ENCODE assay signal across 12 cellular contexts in the genomic region with DNA sequence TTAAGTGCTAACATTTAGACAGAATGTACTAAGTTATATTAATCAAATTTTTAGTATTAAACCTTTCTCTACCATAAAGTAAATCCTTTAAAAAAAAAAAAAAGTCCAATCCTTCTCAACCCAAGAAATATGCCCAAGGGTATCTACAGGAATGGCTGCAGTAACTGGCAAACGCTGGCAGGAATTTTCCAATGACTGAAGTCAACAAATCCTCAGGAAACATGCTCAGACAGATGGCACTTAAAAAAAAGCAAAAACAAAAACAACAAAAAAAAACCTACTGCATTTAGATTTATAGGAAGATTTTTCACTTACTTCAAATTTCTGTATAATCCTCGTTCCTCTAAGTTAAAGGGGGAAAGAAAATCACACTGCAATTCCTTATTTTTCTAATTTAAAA. TPM values are rescaled to one million over a fixed set of nuclear protein-coding genes. Genes with fewer than 3 reads are reported as not detected.
DNase-seq lines count a peak whose midpoint lies in the region; ATAC-seq and TF ChIP-seq lines count a peak whose summit lies in the region.
"Had no signal": no experiment of that assay in that cellular context is flagged by ENCODE, and none has a peak within 500 bp of the region (broad histone marks: within the 10 kb centered on the region; RNA-seq: fewer than 3 reads in every experiment).

No MANE protein-coding gene starts in this region.

- no peak overlapping the region for H3K9ac ChIP-seq in BLaER1

- no peaks in the 10 kb centered on the region for H3K27me3 ChIP-seq in BLaER1
- no peaks in the 10 kb centered on the region for H3K27me3 ChIP-seq in RWPE2 (ENCODE audit: insufficient read depth, poor library complexity, severe bottlenecking)
- H3K27me3 ChIP-seq in esophagus (ENCODE audit: control insufficient read depth in 1 of 2, insufficient read depth in 2 of 2, low read length in 2 of 2), result no peaks in the 10 kb centered on the region
- no peaks in the 10 kb centered on the region for H3K27me3 ChIP-seq in ovary

- intact Hi-C loops in ovary (cut with DNase I), result no loop called here

- H4K20me1 ChIP-seq in BLaER1, result peaks cover 17% of the 10 kb centered on the region; the same call in 1 of the 2 replicates

- DNase-seq in RWPE2 (ENCODE audit: low spot score) (no peak), ovary (no peak), SK-N-DZ (ENCODE audit: low spot score) (no peak), T-cell (no peak)
- DNase-seq: activated CD4-positive, alpha-beta T cell treated with anti-CD3 and anti-CD28 coated beads for 1 hour; activated naive CD4-positive, alpha-beta T cell treated with anti-CD3 and anti-CD28 coated beads, Interleukin-2, amount 50 U/mL, for 16 hours; C1 segment of cervical spinal cord; naive thymus-derived CD4-positive, alpha-beta T cell had no signal

- WGBS in esophagus, 2 donors, result 31 to 49% methylated on average over 2 of the region's 2 CpGs
- WGBS in ovary, 3 donors, result 27 to 29% (median 27%) methylated on average over 2 of the region's 2 CpGs

- peak overlapping the region; percentile 75; the same call in 1 of the 2 replicates for H3K4me2 ChIP-seq in BLaER1

- CTCF ChIA-PET in T-cell (lab: Charles Lee), result interaction anchor here in 1 of 2 donors (0.6 kb wide), 1 partner anchor 13 kb away, joined by 4 read pairs; no protein-coding TSS in a partner anchor

- H3K27me3 Mint-ChIP-seq in T-cell, result no peaks in the 10 kb centered on the region
- H3K27me3 Mint-ChIP-seq: naive thymus-derived CD4-positive, alpha-beta T cell had no signal

- H3K4me3 ChIP-seq in BLaER1 (no peak overlapping the region), RWPE2 (ENCODE audit: severe bottlenecking) (no peak overlapping the region), esophagus (ENCODE audit: low read depth in 1 of 2, low read length in 2 of 2) (no peak overlapping the region), ovary (peak overlapping the region; percentile 39)

- H3K27ac Mint-ChIP-seq in T-cell, result no peak overlapping the region

- peaks cover 47 to 55% (median 55%) of the 10 kb centered on the region in 3 donors for H3K4me1 Mint-ChIP-seq in T-cell

- H3K4me3 Mint-ChIP-seq in T-cell, result no peak overlapping the region

- ATAC-seq in RWPE2 (ENCODE audit: low read depth), result no peak
- no peak for ATAC-seq in T-cell (replicated peaks in 1 of 4)
- ATAC-seq in GM18517 (IDR thresholded peaks at IDR 0.05; ENCODE audit: unreplicated experiment), result no peak
- ATAC-seq in HG02763 (IDR thresholded peaks at IDR 0.05; ENCODE audit: unreplicated experiment), result no peak
- ATAC-seq: naive thymus-derived CD4-positive, alpha-beta T cell had no signal

- peaks cover 9% of the 10 kb centered on the region for H3K36me3 Mint-ChIP-seq in T-cell

- peaks cover 9% of the 10 kb centered on the region; the same call in 1 of the 2 replicates for H3K36me3 ChIP-seq in BLaER1
- H3K36me3 ChIP-seq in RWPE2 (ENCODE audit: low read depth), result no peaks in the 10 kb centered on the region; the same call in 1 of the 2 replicates
- H3K36me3 ChIP-seq in esophagus (ENCODE audit: control insufficient read depth in 2 of 2, insufficient read depth in 2 of 2, low read length in 1 of 2), result no peaks in the 10 kb centered on the region
- no peaks in the 10 kb centered on the region for H3K36me3 ChIP-seq in ovary

- no peaks in the 10 kb centered on the region for H3K9me3 Mint-ChIP-seq in T-cell
- H3K9me3 Mint-ChIP-seq: naive thymus-derived CD4-positive, alpha-beta T cell had no signal

- H3K4me1 ChIP-seq in BLaER1 (peaks cover 44% of the 10 kb centered on the region), RWPE2 (ENCODE audit: insufficient read depth, poor library complexity, severe bottlenecking) (peaks cover 58% of the 10 kb centered on the region), esophagus (ENCODE audit: control insufficient read depth in 2 of 2, insufficient read depth in 2 of 2, low read length in 1 of 2) (peaks cover 3 to 11% of the 10 kb centered on the region in 2 donors), ovary (ENCODE audit: insufficient read depth) (peaks cover 26% of the 10 kb centered on the region)

- POLR2A ChIA-PET in T-cell (lab: Charles Lee), result interaction anchor here in 1 of 2 donors (0.7 kb wide), 1 partner anchor 100 kb away, joined by 5 read pairs; no protein-coding TSS in a partner anchor

- H3K27ac ChIP-seq in BLaER1 (no peak overlapping the region), RWPE2 (ENCODE audit: poor library complexity, severe bottlenecking) (peak overlapping the region; percentile 97), esophagus (ENCODE audit: low read depth in 2 of 2, low read length in 1 of 2) (peak overlapping the region; percentile 47 to 72), ovary (peak overlapping the region in 1 of 2 donors; percentile 79)

- TF ChIP-seq POLR2A in ovary (IDR thresholded peaks at IDR 0.05), result no peak

- no peak for TF ChIP-seq CTCF in RWPE2 (IDR thresholded peaks at IDR 0.05; ENCODE audit: poor library complexity, severe bottlenecking)
- TF ChIP-seq CTCF in ovary (IDR thresholded peaks at IDR 0.05), result no peak

- H3K9me3 ChIP-seq in BLaER1 (no peaks in the 10 kb centered on the region; the same call in 1 of the 2 replicates), RWPE2 (ENCODE audit: severe bottlenecking) (no peaks in the 10 kb centered on the region), esophagus (ENCODE audit: control insufficient read depth in 2 of 2, insufficient read depth in 1 of 2, low read depth in 1 of 2, low read length in 1 of 2) (no peaks in the 10 kb centered on the region), ovary (no peaks in the 10 kb centered on the region)

- no peak for TF ChIP-seq EP300 in ovary (IDR thresholded peaks at IDR 0.05)

RNA-seq across cellular contexts. Expression of gene SVIL, which starts 0.7 kb away (rescaled TPM):
- polyA plus RNA-seq in esophagus (10 to 100 TPM; 22.3 to 35.2 TPM), ovary (100 to 1,000 TPM in 1 of 2 donors, 10 to 100 TPM in 1; 52.9 to 107 TPM)
- total RNA-seq in ovary (100 to 1,000 TPM in 5 of 7 donors, 10 to 100 TPM in 2; 49.9 to 225 (median 174) TPM), T-cell (10 to 100 TPM; 17.4 to 45.6 (median 19.6) TPM)
- polyA plus RNA-seq in SK-N-DZ (2014; cell fraction: cytosol; rRNA removed), result 5.2 and 14.2 TPM in 2 replicates
- 7.2 and 14.2 TPM in 2 replicates for polyA plus RNA-seq in SK-N-DZ (2014; cell fraction: nucleus; rRNA removed)
